ENCODE assay signal across 6 cellular contexts in genomic region chr1:1013922-1014617, GRCh38. TPM values are rescaled to one million over a fixed set of nuclear protein-coding genes. Genes with fewer than 3 reads are reported as not detected.
DNase-seq lines count a peak whose midpoint lies in the region; FAIRE-seq and TF ChIP-seq lines count a peak whose summit lies in the region.

No MANE protein-coding gene starts in this region.

- H3K4me3 ChIP-seq in WERI-Rb-1 (ENCODE audit: low read depth, low read length) (no peak overlapping the region), iPS-15b (ENCODE audit: low read depth, low read length) (peak overlapping the region; percentile 87), vagina (peak overlapping the region; percentile 66 to 88)

- H3K9ac ChIP-seq in iPS-15b (ENCODE audit: low read depth, low read length): peak overlapping the region; percentile 24

- H3K36me3 ChIP-seq in WERI-Rb-1: no peaks in the 10 kb centered on the region
- no peaks in the 10 kb centered on the region for H3K36me3 ChIP-seq in iPS-15b (ENCODE audit: control insufficient read depth, insufficient read depth, low read length)
- no peaks in the 10 kb centered on the region for H3K36me3 ChIP-seq in vagina

- intact Hi-C loops in vagina (cut with DNase I): no loop called here

- TF ChIP-seq POLR2A in vagina (IDR thresholded peaks at IDR 0.05): no peak

- DNase-seq in GM20000 (ENCODE audit: low spot score): peak; percentile 62
- peak; percentile 18 for DNase-seq in WERI-Rb-1
- no peak for DNase-seq in vagina (ENCODE audit: extremely low spot score in 2 of 2)
- no peak for DNase-seq in frontal cortex (ENCODE audit: low spot score in 2 of 2)
- no peak for DNase-seq in NCI-H1930 (lab: John Stamatoyannopoulos, UW)

- peaks cover 13% of the 10 kb centered on the region for H3K4me1 ChIP-seq in iPS-15b (ENCODE audit: control insufficient read depth, insufficient read depth, low read length)
- peaks cover 26% of the 10 kb centered on the region for H3K4me1 ChIP-seq in vagina

- no peaks in the 10 kb centered on the region for H3K9me3 ChIP-seq in WERI-Rb-1 (ENCODE audit: severe bottlenecking)
- no peaks in the 10 kb centered on the region for H3K9me3 ChIP-seq in iPS-15b (ENCODE audit: control insufficient read depth, insufficient read depth, low read length)
- no peaks in the 10 kb centered on the region for H3K9me3 ChIP-seq in vagina

- H3K27ac ChIP-seq in WERI-Rb-1 (peak overlapping the region; percentile 49), vagina (peak overlapping the region; percentile 84)

- no peak for FAIRE-seq in frontal cortex (lab: Jason Lieb, UNC)

- H3K27me3 ChIP-seq in WERI-Rb-1 (ENCODE audit: insufficient read depth, low read depth, severe bottlenecking): no peaks in the 10 kb centered on the region
- H3K27me3 ChIP-seq in iPS-15b (ENCODE audit: control insufficient read depth, insufficient read depth, low read length): peaks cover 2% of the 10 kb centered on the region
- H3K27me3 ChIP-seq in vagina: no peaks in the 10 kb centered on the region

- TF ChIP-seq CTCF in GM20000 (IDR thresholded peaks at IDR 0.05; ENCODE audit: extremely low read depth, missing control alignments) (no peak), WERI-Rb-1 (IDR thresholded peaks at IDR 0.05; ENCODE audit: low read depth, low read length) (no peak), vagina (IDR thresholded peaks at IDR 0.05) (no peak)

RNA-seq across cellular contexts. Expression of gene ISG15, which starts 0.8 kb away (rescaled TPM):
- 29.0 TPM for total RNA-seq in vagina
- 11.0 TPM for total RNA-seq in frontal cortex

RNA-seq across cellular contexts. Expression of gene AGRN, which starts 5.8 kb away (rescaled TPM):
- 25.5 TPM for total RNA-seq in vagina
- total RNA-seq in frontal cortex: 51.8 TPM

RNA-seq across cellular contexts. Expression of gene HES4, which starts 14.2 kb away (rescaled TPM):
- total RNA-seq in vagina (34.6 TPM), frontal cortex (20.0 TPM)

RNA-seq across cellular contexts. Expression of gene PERM1, which starts 32.2 kb away (rescaled TPM):
- not detected for total RNA-seq in vagina
- not detected for total RNA-seq in frontal cortex

RNA-seq across cellular contexts. Expression of gene PLEKHN1, which starts 47.8 kb away (rescaled TPM):
- total RNA-seq in vagina (15.2 TPM), frontal cortex (not detected)

Comparison
In these comparisons a context has a peak if more than half of its experiments do, and no peak if none do; other contexts are left out.
1. DNase-seq: peak in GM20000 (single experiment) and WERI-Rb-1 (single experiment); none in vagina (0 of 2), frontal cortex (0 of 2) and NCI-H1930 (0 of 2).